2 cellular contexts compared by ENCODE assay signal in the genomic region with DNA sequence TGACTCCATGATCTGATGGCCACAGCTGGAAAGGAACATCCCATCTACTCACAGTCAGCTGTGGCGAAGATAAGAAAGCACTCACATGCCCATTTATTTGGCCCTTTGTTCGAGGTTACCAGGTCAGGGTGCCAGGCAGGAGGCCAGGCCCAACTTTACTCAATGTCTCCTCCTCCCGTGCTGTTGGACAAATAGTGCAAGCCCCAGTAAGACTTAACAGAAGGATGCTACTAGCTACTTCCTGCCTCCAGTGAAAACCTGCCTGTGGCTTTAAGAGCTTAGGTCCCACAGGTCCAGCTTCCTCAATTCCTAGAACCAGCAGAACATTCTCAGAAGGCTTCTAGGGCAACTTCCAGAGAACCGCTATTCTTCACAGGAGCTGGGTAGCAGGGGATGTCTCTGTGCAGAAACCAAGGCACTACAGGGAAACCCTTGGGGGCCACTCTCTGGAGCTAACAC.
TF ChIP-seq lines count a peak whose summit lies in the region.

No MANE protein-coding gene starts in this region.

TF ChIP-seq in liver, 16 proteins besides CTCF, POLR2A, EP300 and RAD21:
- TF ChIP-seq GABPA (IDR thresholded peaks at IDR 0.05 in 1 of 2, conservative IDR thresholded peaks at IDR 0.05 in 1 of 2) (no peak), ATF3 (IDR thresholded peaks at IDR 0.05) (no peak), HNF4G (IDR thresholded peaks at IDR 0.05) (no peak), REST (IDR thresholded peaks at IDR 0.05) (no peak), RXRA (IDR thresholded peaks at IDR 0.05) (peak; percentile 37 to 62), HNF4A (conservative IDR thresholded peaks at IDR 0.05) (peak; percentile 42 to 62), JUND (IDR thresholded peaks at IDR 0.05) (no peak), YY1 (IDR thresholded peaks at IDR 0.05) (no peak)

TF ChIP-seq in HepG2, 621 proteins besides CTCF, POLR2A, EP300 and RAD21:
- no peak for TF ChIP-seq ZNF496 (CRISPR knock-in tag; IDR thresholded peaks at IDR 0.05; ENCODE audit: insufficient replicate concordance)
- no peak for TF ChIP-seq LCORL (IDR thresholded peaks at IDR 0.05)
- TF ChIP-seq LCORL (CRISPR knock-in tag; IDR thresholded peaks at IDR 0.05) = no peak
- TF ChIP-seq MZF1 (CRISPR knock-in tag; IDR thresholded peaks at IDR 0.05; ENCODE audit: borderline replicate concordance) = no peak
- TF ChIP-seq ZSCAN20 (CRISPR knock-in tag; IDR thresholded peaks at IDR 0.05; ENCODE audit: borderline replicate concordance) = no peak
- TF ChIP-seq NAIF1 (CRISPR knock-in tag; IDR thresholded peaks at IDR 0.05; ENCODE audit: borderline replicate concordance) = no peak
- TF ChIP-seq PHB2 (IDR thresholded peaks at IDR 0.05; ENCODE audit: partially characterized antibody) = no peak
- TF ChIP-seq ZNF34 (CRISPR knock-in tag; IDR thresholded peaks at IDR 0.05; ENCODE audit: borderline replicate concordance) = no peak
- TF ChIP-seq, protein P1, sequence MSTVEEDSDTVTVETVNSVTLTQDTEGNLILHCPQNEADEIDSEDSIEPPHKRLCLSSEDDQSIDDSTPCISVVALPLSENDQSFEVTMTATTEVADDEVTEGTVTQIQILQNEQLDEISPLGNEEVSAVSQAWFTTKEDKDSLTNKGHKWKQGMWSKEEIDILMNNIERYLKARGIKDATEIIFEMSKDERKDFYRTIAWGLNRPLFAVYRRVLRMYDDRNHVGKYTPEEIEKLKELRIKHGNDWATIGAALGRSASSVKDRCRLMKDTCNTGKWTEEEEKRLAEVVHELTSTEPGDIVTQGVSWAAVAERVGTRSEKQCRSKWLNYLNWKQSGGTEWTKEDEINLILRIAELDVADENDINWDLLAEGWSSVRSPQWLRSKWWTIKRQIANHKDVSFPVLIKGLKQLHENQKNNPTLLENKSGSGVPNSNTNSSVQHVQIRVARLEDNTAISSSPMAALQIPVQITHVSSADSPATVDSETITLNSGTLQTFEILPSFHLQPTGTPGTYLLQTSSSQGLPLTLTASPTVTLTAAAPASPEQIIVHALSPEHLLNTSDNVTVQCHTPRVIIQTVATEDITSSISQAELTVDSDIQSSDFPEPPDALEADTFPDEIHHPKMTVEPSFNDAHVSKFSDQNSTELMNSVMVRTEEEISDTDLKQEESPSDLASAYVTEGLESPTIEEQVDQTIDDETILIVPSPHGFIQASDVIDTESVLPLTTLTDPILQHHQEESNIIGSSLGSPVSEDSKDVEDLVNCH (CRISPR knock-in tag; IDR thresholded peaks at IDR 0.05) = no peak
- no peak for TF ChIP-seq DZIP1 (CRISPR knock-in tag; IDR thresholded peaks at IDR 0.05)
- TF ChIP-seq HNF1A (IDR thresholded peaks at IDR 0.05; ENCODE audit: low read depth) = no peak
- no peak for TF ChIP-seq HNF1A (CRISPR knock-in tag; IDR thresholded peaks at IDR 0.05; ENCODE audit: borderline replicate concordance)
- TF ChIP-seq THAP11 (CRISPR knock-in tag; IDR thresholded peaks at IDR 0.05) = no peak
